In genomic region chr14:39430762-39431415, GRCh38 we compare ENCODE assay signal across 8 cellular contexts. TPM values are rescaled to one million over a fixed set of nuclear protein-coding genes. Genes with fewer than 3 reads are reported as not detected.
A peak's percentile ranks its signal among the peaks of the same experiment; 100 is the strongest.
DNase-seq lines count a peak whose midpoint lies in the region; ATAC-seq, FAIRE-seq and TF ChIP-seq lines count a peak whose summit lies in the region.

No MANE protein-coding gene starts in this region.

- peak overlapping the region; percentile 97 to 99 (median 98) for H3K27ac ChIP-seq in esophagus squamous epithelium
- H3K27ac ChIP-seq in ovary: no peak overlapping the region

- H3K9me3 ChIP-seq in ES-I3 (ENCODE audit: control insufficient read depth, insufficient read depth, low read length): no peaks in the 10 kb centered on the region
- H3K9me3 ChIP-seq in esophagus squamous epithelium: no peaks in the 10 kb centered on the region
- H3K9me3 ChIP-seq in ovary: no peaks in the 10 kb centered on the region

- peaks cover 57 to 58% (median 57%) of the 10 kb centered on the region in 3 donors for H3K4me1 Mint-ChIP-seq in T-cell

- CTCF ChIA-PET in T-cell (lab: Charles Lee): interaction anchor here in 1 of 2 donors (1.1 kb wide), 1 partner anchor 12 kb away, joined by 3 read pairs; no protein-coding TSS in a partner anchor

- H3K9ac ChIP-seq in ES-I3 (ENCODE audit: low read depth, low read length): peak overlapping the region; percentile 81; the same call in 1 of the 2 replicates

- H3K36me3 ChIP-seq in ES-I3 (ENCODE audit: insufficient read depth, low read length) (no peaks in the 10 kb centered on the region), esophagus squamous epithelium (no peaks in the 10 kb centered on the region), ovary (no peaks in the 10 kb centered on the region)

- intact Hi-C loops in esophagus squamous epithelium (cut with DNase I) (loop anchor here (5.0 to 10.0 kb wide), 3 partner anchors 164 to 326 kb away; partner anchors contain the start of genes PNN, SEC23A and TRAPPC6B), ovary (cut with DNase I) (loop anchor here in 2 of 4 donors (1.0 to 5.0 kb wide), 3 partner anchors 164 to 259 kb away; partner anchors contain the start of genes PNN (in 1 of the 2) and TRAPPC6B (in 1 of the 2))

- no peak for DNase-seq in T-cell
- DNase-seq in esophagus squamous epithelium (lab: John Stamatoyannopoulos, UW): no peak
- no peak for DNase-seq in ovary
- DNase-seq in DMS 273 (lab: John Stamatoyannopoulos, UW; ENCODE audit: unreplicated experiment): no peak
- no peak for DNase-seq in D721Med (ENCODE audit: insufficient read length, low spot score)

- H3K4me1 ChIP-seq in ES-I3 (ENCODE audit: insufficient read depth, low read length) (peaks cover 4% of the 10 kb centered on the region; the same call in 1 of the 2 replicates), esophagus squamous epithelium (peaks cover 7 to 61% (median 19%) of the 10 kb centered on the region in 3 donors), ovary (ENCODE audit: insufficient read depth) (peaks cover 3% of the 10 kb centered on the region)

- TF ChIP-seq POLR2A in esophagus squamous epithelium (IDR thresholded peaks at IDR 0.05) (no peak), ovary (IDR thresholded peaks at IDR 0.05) (no peak)

- H3K9me3 Mint-ChIP-seq in T-cell: no peaks in the 10 kb centered on the region

- ATAC-seq in HG02623 (IDR thresholded peaks at IDR 0.05; ENCODE audit: unreplicated experiment) (peak; percentile 0), T-cell (replicated peaks in 1 of 4) (no peak), esophagus mucosa (no peak)

- FAIRE-seq in D721Med (lab: Jason Lieb, UNC): no peak

- TF ChIP-seq EP300 in ovary (IDR thresholded peaks at IDR 0.05): no peak

- peaks cover 3% of the 10 kb centered on the region for H3K36me3 Mint-ChIP-seq in T-cell

- POLR2A ChIA-PET in T-cell (lab: Charles Lee): interaction anchor here (0.6 to 2.0 kb wide), 9 partner anchors 9 to 317 kb away, joined by 3 to 11 read pairs (median 4); partner anchors contain the start of genes TRAPPC6B (in 2 of the 2), GEMIN2 (in 1 of the 2) and PNN (in 1 of the 2)

- 5% methylated on average over 12 to 18 of the region's 19 CpGs for WGBS in esophagus squamous epithelium, 2 donors
- 3 to 5% (median 3%) methylated on average over 19 of the region's 19 CpGs for WGBS in ovary, 3 donors

- no peaks in the 10 kb centered on the region for H3K27me3 ChIP-seq in esophagus squamous epithelium
- H3K27me3 ChIP-seq in ovary: no peaks in the 10 kb centered on the region

- TF ChIP-seq CTCF in esophagus squamous epithelium (IDR thresholded peaks at IDR 0.05) (no peak), ovary (IDR thresholded peaks at IDR 0.05) (no peak), D721Med (IDR thresholded peaks at IDR 0.05; ENCODE audit: insufficient read depth, missing control alignments) (no peak)

- H3K4me3 ChIP-seq in esophagus squamous epithelium (peak overlapping the region; percentile 72 to 99 (median 81)), ovary (peak overlapping the region; percentile 83)

- no peaks in the 10 kb centered on the region for H3K27me3 Mint-ChIP-seq in T-cell

- peak overlapping the region; percentile 98 to 99 (median 99) for H3K4me3 Mint-ChIP-seq in T-cell

- H3K27ac Mint-ChIP-seq in T-cell: peak overlapping the region; percentile 93 to 94

RNA-seq across cellular contexts. Expression of gene FBXO33, which starts 1.3 kb away (rescaled TPM):
- total RNA-seq in T-cell (10 to 100 TPM; 22.5 to 64.0 (median 28.4) TPM), esophagus squamous epithelium (10 to 100 TPM in 1 of 4 donors, 1 to 10 TPM in 3; 4.8 to 10.1 (median 9.0) TPM), ovary (10 to 100 TPM in 3 of 7 donors, 1 to 10 TPM in 4; 7.8 to 22.2 (median 9.0) TPM), esophagus mucosa (4.1 TPM)
- 10 to 100 TPM in 1 of 2 donors, 1 to 10 TPM in 1; 5.4 to 10.9 TPM for polyA plus RNA-seq in ovary

Comparison
In these comparisons a context has a peak if more than half of its experiments do, and no peak if none do; other contexts are left out.
1. H3K27ac ChIP-seq: peak in esophagus squamous epithelium (4 of 4); none in ovary (0 of 2).